ENCODE assay signal across 20 cellular contexts in the genomic region with DNA sequence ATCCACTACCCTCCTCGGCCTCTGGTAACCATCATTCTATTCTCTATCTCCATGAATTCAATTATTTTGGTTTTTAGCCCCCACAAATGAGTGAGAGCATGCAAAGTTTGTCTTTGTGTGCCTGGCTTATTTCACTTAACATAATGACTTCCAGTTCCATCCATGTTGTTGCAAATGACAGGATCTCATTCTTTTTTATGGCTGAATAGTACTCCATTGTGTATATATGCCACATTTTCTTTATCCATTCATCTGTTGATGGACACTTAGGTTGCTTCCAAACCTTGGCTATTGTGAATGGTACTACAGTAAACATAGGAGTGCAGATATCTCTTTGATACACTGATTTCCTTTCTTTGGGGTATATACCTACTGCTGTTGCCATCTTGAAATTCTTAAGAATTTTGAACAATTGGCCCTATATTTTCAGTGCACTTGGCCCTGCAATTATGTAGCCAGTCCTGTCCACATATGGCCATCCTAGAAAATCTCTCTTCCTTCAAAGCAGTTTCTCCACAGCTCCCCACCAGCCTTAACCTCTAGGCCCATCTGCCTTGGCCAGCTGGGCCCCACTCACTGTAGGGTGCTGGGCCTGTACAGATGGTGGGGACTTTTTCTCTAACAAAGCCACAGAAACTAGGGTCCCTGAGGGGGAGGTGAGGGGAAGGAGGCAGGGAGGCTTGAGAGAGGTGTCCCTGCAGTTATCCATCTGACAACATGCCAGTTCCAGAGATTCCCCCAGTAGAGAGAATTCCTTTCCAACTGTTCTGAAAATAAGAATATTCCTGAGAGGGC.
DNase-seq lines count a peak whose midpoint lies in the region; ATAC-seq and TF ChIP-seq lines count a peak whose summit lies in the region.
"Had no signal": no experiment of that assay in that cellular context is flagged by ENCODE, and none has a peak within 500 bp of the region (broad histone marks: within the 10 kb centered on the region; RNA-seq: fewer than 3 reads in every experiment).

No MANE protein-coding gene starts in this region.

- H4K20me1 ChIP-seq in PC-9 (ENCODE audit: insufficient read depth) = no peaks in the 10 kb centered on the region

- H2BK120ac ChIP-seq in mesenchymal stem cell (ENCODE audit: low read depth, low read length) = no peak overlapping the region

- intact Hi-C loops in heart left ventricle (cut with DNase I) (no loop called here), PC-9 (cut with micrococcal nuclease; ENCODE audit: unreplicated experiment) (no loop called here)

- BruUV-seq in PC-9 (replicated peaks; lab: Mats Ljungman, UMichigan) = no TSS peak

- no peak overlapping the region for H4K91ac ChIP-seq in mesenchymal stem cell (ENCODE audit: low read length)

- no peak overlapping the region for H3K4ac ChIP-seq in mesenchymal stem cell (ENCODE audit: low read depth in 1 of 2, low read length in 2 of 2)

- TF ChIP-seq CTCF in heart left ventricle (IDR thresholded peaks at IDR 0.05) (no peak), PC-9 (conservative IDR thresholded peaks at IDR 0.05) (no peak)

- no peak overlapping the region for H3K23ac ChIP-seq in mesenchymal stem cell (ENCODE audit: low read length in 2 of 2)

- H3K4me2 ChIP-seq in mesenchymal stem cell (ENCODE audit: low read length, poor library complexity, severe bottlenecking) (no peak overlapping the region), PC-9 (no peak overlapping the region)

- POLR2A ChIA-PET in PC-9 (lab: Charles Lee; ENCODE audit: unreplicated experiment) = no interaction called here

- H2BK5ac ChIP-seq in mesenchymal stem cell (ENCODE audit: low read depth, low read length, poor library complexity, severe bottlenecking) = peak overlapping the region; percentile 11

- H3K4me3 ChIP-seq in SJSA1 (no peak overlapping the region), mesenchymal stem cell (ENCODE audit: insufficient read depth in 1 of 2, low read depth in 1 of 2, low read length in 2 of 2) (no peak overlapping the region), heart left ventricle (no peak overlapping the region), PC-9 (no peak overlapping the region)
- H3K4me3 ChIP-seq: HAP-1 had no signal

- H3K27me3 ChIP-seq in SJSA1 (replicated peaks) (no peaks in the 10 kb centered on the region), mesenchymal stem cell (ENCODE audit: control insufficient read depth in 1 of 2, insufficient read depth in 1 of 2, low read length in 2 of 2) (no peaks in the 10 kb centered on the region), heart left ventricle (no peaks in the 10 kb centered on the region), PC-9 (ENCODE audit: insufficient read depth, low read depth) (no peaks in the 10 kb centered on the region)

- no peaks in the 10 kb centered on the region; the same call in 1 of the 2 replicates for H3F3A ChIP-seq in PC-9 (ENCODE audit: insufficient read depth, low read depth)

- no peak overlapping the region for H3K14ac ChIP-seq in mesenchymal stem cell (ENCODE audit: low read length in 2 of 2)

- H3K36me3 ChIP-seq in SJSA1 (no peaks in the 10 kb centered on the region), mesenchymal stem cell (ENCODE audit: control insufficient read depth in 1 of 2, insufficient read depth in 2 of 2, low read depth in 1 of 2, low read length in 2 of 2) (no peaks in the 10 kb centered on the region), heart left ventricle (no peaks in the 10 kb centered on the region), PC-9 (ENCODE audit: low read depth) (no peaks in the 10 kb centered on the region)
- H3K36me3 ChIP-seq: HAP-1 had no signal

- H4K8ac ChIP-seq in mesenchymal stem cell (ENCODE audit: low read length) = no peak overlapping the region

- CTCF ChIA-PET in PC-9 (lab: Charles Lee) = no interaction called here

- no peak overlapping the region for H3K18ac ChIP-seq in mesenchymal stem cell (ENCODE audit: low read depth in 1 of 2, low read length in 2 of 2)

- H3K79me1 ChIP-seq in mesenchymal stem cell (replicated peaks; ENCODE audit: low read length, poor library complexity, severe bottlenecking) = no peaks in the 10 kb centered on the region

- no peak overlapping the region for H2AFZ ChIP-seq in mesenchymal stem cell (ENCODE audit: low read depth, low read length)
- H2AFZ ChIP-seq in PC-9 = no peak overlapping the region

- no peak for ATAC-seq in heart left ventricle
- ATAC-seq: Panc1 had no signal

- H2AK5ac ChIP-seq in mesenchymal stem cell (ENCODE audit: low read length, severe bottlenecking) = peak overlapping the region; percentile 74

- H3K27ac ChIP-seq in SJSA1 = peak overlapping the region; percentile 21; the same call in 1 of the 2 replicates
- no peak overlapping the region for H3K27ac ChIP-seq in mesenchymal stem cell (ENCODE audit: low read length, poor library complexity, severe bottlenecking)
- H3K27ac ChIP-seq in heart left ventricle = no peak overlapping the region
- H3K27ac ChIP-seq in PC-9 = no peak overlapping the region

- no peak for TF ChIP-seq POLR2A in heart left ventricle (IDR thresholded peaks at IDR 0.05)

- 93% methylated on average over 1 of the region's 1 CpG for WGBS in mesenchymal stem cell
- 92 to 94% (median 93%) methylated on average over 1 of the region's 1 CpG for WGBS in heart left ventricle, 4 donors

- H3K4me1 ChIP-seq in SJSA1 (replicated peaks) (peaks cover 36% of the 10 kb centered on the region), mesenchymal stem cell (ENCODE audit: control insufficient read depth, insufficient read depth, low read depth, low read length) (peaks cover 6% of the 10 kb centered on the region), heart left ventricle (no peaks in the 10 kb centered on the region), PC-9 (replicated peaks; ENCODE audit: insufficient read depth) (peaks cover 4% of the 10 kb centered on the region; the same call in 1 of the 2 replicates)

- H3K9ac ChIP-seq in mesenchymal stem cell (ENCODE audit: low read length) = no peak overlapping the region

- no peaks in the 10 kb centered on the region for H3K9me3 ChIP-seq in SJSA1 (replicated peaks)
- no peaks in the 10 kb centered on the region for H3K9me3 ChIP-seq in mesenchymal stem cell (ENCODE audit: control insufficient read depth, low read length)
- peaks cover 0 to 9% (median 0%) of the 10 kb centered on the region in 12 donors for H3K9me3 ChIP-seq in heart left ventricle
- no peaks in the 10 kb centered on the region for H3K9me3 ChIP-seq in PC-9 (ENCODE audit: insufficient read depth, low read depth)
- H3K9me3 ChIP-seq: Caco-2, HAP-1 had no signal

- DNase-seq in NCI-H82 (lab: John Stamatoyannopoulos, UW) = peak; percentile 52
- DNase-seq in NCI-H82 treated with DMSO at 0.1 percent for 48 hours (lab: John Stamatoyannopoulos, UW; ENCODE audit: unreplicated experiment) = no peak
- no peak for DNase-seq in SJSA1 (ENCODE audit: low read depth in 1 of 2, low spot score in 2 of 2)
- DNase-seq in mesenchymal stem cell = no peak
- DNase-seq in NCI-H187 treated with DMSO at 0.1 percent for 48 hours (lab: John Stamatoyannopoulos, UW) = no peak
- no peak for DNase-seq in heart left ventricle
- no peak for DNase-seq in activated CD8-positive, alpha-beta memory T cell treated with anti-CD3 and anti-CD28 coated beads, Interleukin-2, amount 50 U/mL, for 4 hours
- no peak for DNase-seq in PC-9
- DNase-seq: 8988T; Caco-2; CD4-positive, alpha-beta T cell; EL; Karpas-422; NCI-H1048; NCI-H1436; NCI-H2029; NCI-H774; SW 1271 had no signal

- no peak overlapping the region for H2BK15ac ChIP-seq in mesenchymal stem cell (ENCODE audit: low read depth, poor library complexity, severe bottlenecking)

- no peaks in the 10 kb centered on the region for H3K9me2 ChIP-seq in PC-9 (ENCODE audit: insufficient read depth)

- no peak overlapping the region for H2BK12ac ChIP-seq in mesenchymal stem cell (ENCODE audit: low read length in 2 of 2)

- no peaks in the 10 kb centered on the region for H3K79me2 ChIP-seq in PC-9 (ENCODE audit: low read depth)
